8 cellular contexts compared by ENCODE assay signal in genomic region chr7:101315336-101315735, GRCh38. TPM values are rescaled to one million over a fixed set of nuclear protein-coding genes. Genes with fewer than 3 reads are reported as not detected.
A peak's percentile ranks its signal among the peaks of the same experiment; 100 is the strongest.
DNase-seq lines count a peak whose midpoint lies in the region; ATAC-seq and TF ChIP-seq lines count a peak whose summit lies in the region.

No MANE protein-coding gene starts in this region.

- H3K27ac ChIP-seq in gastroesophageal sphincter: no peak overlapping the region

- no peaks in the 10 kb centered on the region for H3K27me3 ChIP-seq in gastroesophageal sphincter

- DNase-seq in activated T-cell treated with anti-CD3 and anti-CD28 coated beads for 1 hour (ENCODE audit: low read depth) (peak; percentile 41), NCI-H226 (peak; percentile 19), smooth muscle cell of the brain vasculature (ENCODE audit: low read depth, low spot score) (peak; percentile 12)
- no peak for DNase-seq in activated T-cell treated with anti-CD3 and anti-CD28 coated beads, Interleukin-2, amount 50 U/mL, for 1 hour
- peak; percentile 57 to 58 for DNase-seq in activated T-cell treated with anti-CD3 and anti-CD28 coated beads, Interleukin-2, amount 50 U/mL, for 72 hours

- WGBS in gastroesophageal sphincter (ENCODE audit: low coverage in 1 of 2), 2 donors: 0% methylated on average over 1 of the region's 1 CpG

- peaks cover 2% of the 10 kb centered on the region for H3K4me1 Mint-ChIP-seq in activated T-cell treated with anti-CD3 and anti-CD28 coated beads, Interleukin-2, amount 50 U/mL, for 72 hours (ENCODE audit: low read depth)

- peaks cover 3 to 9% of the 10 kb centered on the region in 2 donors for H3K36me3 Mint-ChIP-seq in activated T-cell treated with anti-CD3 and anti-CD28 coated beads, Interleukin-2, amount 50 U/mL, for 72 hours (ENCODE audit: insufficient read depth in 2 of 2)

- TF ChIP-seq EP300 in gastroesophageal sphincter (IDR thresholded peaks at IDR 0.05): no peak

- no peak overlapping the region for H3K27ac Mint-ChIP-seq in activated T-cell treated with anti-CD3 and anti-CD28 coated beads, Interleukin-2, amount 50 U/mL, for 72 hours

- TF ChIP-seq CTCF in gastroesophageal sphincter (IDR thresholded peaks at IDR 0.05): peak in 3 of 4 experiments; percentile 32 to 54 (median 36)

- no peaks in the 10 kb centered on the region for H3K27me3 Mint-ChIP-seq in activated T-cell treated with anti-CD3 and anti-CD28 coated beads, Interleukin-2, amount 50 U/mL, for 72 hours (ENCODE audit: low read depth)

- H3K36me3 ChIP-seq in gastroesophageal sphincter: peaks cover 0 to 54% of the 10 kb centered on the region in 2 donors

- no peaks in the 10 kb centered on the region for H3K4me1 ChIP-seq in gastroesophageal sphincter

- H3K4me3 Mint-ChIP-seq in activated T-cell treated with anti-CD3 and anti-CD28 coated beads, Interleukin-2, amount 50 U/mL, for 72 hours: no peak overlapping the region

- ATAC-seq in activated T-cell treated with anti-CD3 and anti-CD28 coated beads, Interleukin-2, amount 50 U/mL, for 72 hours (replicated peaks in 1 of 2): no peak
- ATAC-seq in gastroesophageal sphincter: no peak
- no peak for ATAC-seq in GM18505 (IDR thresholded peaks at IDR 0.05; ENCODE audit: unreplicated experiment)
- no peak for ATAC-seq in GM18519 (IDR thresholded peaks at IDR 0.05; ENCODE audit: low FRiP score, unreplicated experiment)

- peaks cover 0 to 3% of the 10 kb centered on the region in 2 donors for H3K9me3 Mint-ChIP-seq in activated T-cell treated with anti-CD3 and anti-CD28 coated beads, Interleukin-2, amount 50 U/mL, for 72 hours

- TF ChIP-seq POLR2A in gastroesophageal sphincter (IDR thresholded peaks at IDR 0.05) (no peak), GM18505 (IDR thresholded peaks at IDR 0.05; ENCODE audit: borderline replicate concordance, extremely low read depth, insufficient read depth, insufficient read length) (no peak)

- peaks cover 0 to 7% (median 0%) of the 10 kb centered on the region in 3 donors for H3K9me3 ChIP-seq in gastroesophageal sphincter

- no peak overlapping the region for H3K4me3 ChIP-seq in gastroesophageal sphincter

RNA-seq across cellular contexts. Expression of gene IFT22, which starts 6.3 kb away (rescaled TPM):
- 1 to 10 TPM; 4.7 to 5.1 TPM for total RNA-seq in activated T-cell treated with anti-CD3 and anti-CD28 coated beads, Interleukin-2, amount 50 U/mL, for 72 hours
- 10 to 100 TPM; 23.5 to 40.8 (median 28.1) TPM for total RNA-seq in gastroesophageal sphincter

RNA-seq across cellular contexts. Expression of gene COL26A1, which starts 47.3 kb away (rescaled TPM):
- total RNA-seq in activated T-cell treated with anti-CD3 and anti-CD28 coated beads, Interleukin-2, amount 50 U/mL, for 72 hours: under 1 TPM in 1 of 2 donors, not detected in 1; 0.22 TPM
- not detected for total RNA-seq in gastroesophageal sphincter

Comparison
In these comparisons a context has a peak if more than half of its experiments do, and no peak if none do; other contexts are left out.
1. RNA of gene IFT22, which starts 6.3 kb away (total RNA-seq): 23.5 to 40.8 TPM in gastroesophageal sphincter; 4.7 to 5.1 TPM in activated T-cell treated with anti-CD3 and anti-CD28 coated beads, Interleukin-2, amount 50 U/mL, for 72 hours; every median in the first group is over 4 times any median in the second.